In the genomic region with DNA sequence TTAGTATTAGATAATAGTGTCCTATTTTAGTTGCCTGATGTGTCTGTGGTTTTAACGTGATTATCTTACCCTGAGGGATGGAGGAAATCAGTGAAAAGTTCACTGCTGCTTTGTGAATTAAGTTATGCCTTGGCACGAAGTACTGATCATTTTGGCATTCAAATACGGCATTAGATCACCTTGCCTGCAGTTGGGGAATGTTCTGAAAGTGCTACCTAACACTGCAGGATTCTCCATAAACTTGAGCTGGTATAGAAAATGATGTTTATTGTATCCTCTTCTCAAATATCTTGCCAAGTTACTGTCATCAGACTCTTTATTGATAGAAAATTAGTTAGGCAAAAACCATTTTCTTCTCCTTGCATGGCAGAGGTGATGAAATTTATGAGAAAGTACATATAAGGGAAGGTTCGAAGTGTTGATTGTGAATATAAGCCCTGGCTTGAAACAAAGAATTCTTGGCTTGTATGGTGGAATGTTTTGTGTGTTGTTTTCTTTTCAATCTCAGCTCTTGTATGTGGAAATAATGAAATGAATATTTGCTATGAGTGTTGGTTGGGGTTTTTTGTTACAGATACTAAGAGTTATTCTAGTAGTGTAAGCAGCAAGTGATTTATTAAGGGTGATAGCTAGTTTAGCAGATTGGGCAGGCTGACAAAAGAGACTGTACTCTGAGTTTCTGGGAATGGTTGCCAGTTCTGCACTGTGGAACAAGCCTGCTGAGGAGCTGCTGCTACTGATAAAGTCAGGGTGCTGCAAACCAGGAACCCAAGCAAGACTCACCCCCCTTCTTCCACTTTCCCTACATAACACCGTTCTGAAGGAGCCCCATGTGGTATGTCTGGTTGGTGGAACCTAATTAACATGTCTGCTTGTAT, we compare ENCODE assay signal across 10 cellular contexts. TPM values are rescaled to one million over a fixed set of nuclear protein-coding genes. Genes with fewer than 3 reads are reported as not detected.
DNase-seq lines count a peak whose midpoint lies in the region; ATAC-seq and TF ChIP-seq lines count a peak whose summit lies in the region.
"Had no signal": no experiment of that assay in that cellular context is flagged by ENCODE, and none has a peak within 500 bp of the region (broad histone marks: within the 10 kb centered on the region; RNA-seq: fewer than 3 reads in every experiment).

No MANE protein-coding gene starts in this region.

- peak overlapping the region; percentile 18 for H3K4me3 Mint-ChIP-seq in osteocyte (ENCODE audit: unreplicated experiment)
- H3K4me3 Mint-ChIP-seq: activated naive CD8-positive, alpha-beta T cell had no signal

- H3K27ac Mint-ChIP-seq in osteocyte (ENCODE audit: unreplicated experiment): peak overlapping the region; percentile 79
- H3K27ac Mint-ChIP-seq: activated naive CD8-positive, alpha-beta T cell had no signal

- H3K4me1 ChIP-seq in esophagus (ENCODE audit: control insufficient read depth in 2 of 2, insufficient read depth in 2 of 2, low read length in 1 of 2): peaks cover 0 to 3% of the 10 kb centered on the region in 2 donors

- ATAC-seq in GM21717 (IDR thresholded peaks at IDR 0.05; ENCODE audit: unreplicated experiment): no peak
- ATAC-seq in HG03469 (IDR thresholded peaks at IDR 0.05; ENCODE audit: unreplicated experiment): no peak
- ATAC-seq in HG03025 (IDR thresholded peaks at IDR 0.05; ENCODE audit: low FRiP score, unreplicated experiment): no peak

- no peak for TF ChIP-seq CTCF in osteocyte (IDR thresholded peaks at IDR 0.05)

- no peaks in the 10 kb centered on the region for H3K9me3 Mint-ChIP-seq in osteocyte (ENCODE audit: unreplicated experiment)

- H3K27me3 Mint-ChIP-seq in osteocyte (ENCODE audit: unreplicated experiment): no peaks in the 10 kb centered on the region
- H3K27me3 Mint-ChIP-seq: activated naive CD8-positive, alpha-beta T cell had no signal

- H3K4me3 ChIP-seq in esophagus (ENCODE audit: low read depth in 1 of 2, low read length in 2 of 2): no peak overlapping the region

- H3K36me3 ChIP-seq in esophagus (ENCODE audit: control insufficient read depth in 2 of 2, insufficient read depth in 2 of 2, low read length in 1 of 2): no peaks in the 10 kb centered on the region

- whole genome bisulfite sequencing in esophagus, 2 donors: 15 to 18% methylated on average over 5 of the region's 5 CpGs

- no peaks in the 10 kb centered on the region for H3K9me3 ChIP-seq in esophagus (ENCODE audit: control insufficient read depth in 2 of 2, insufficient read depth in 1 of 2, low read depth in 1 of 2, low read length in 1 of 2)

- H3K4me1 Mint-ChIP-seq in osteocyte (ENCODE audit: unreplicated experiment): peaks cover 25% of the 10 kb centered on the region

- peaks cover 4% of the 10 kb centered on the region for H3K36me3 Mint-ChIP-seq in osteocyte (ENCODE audit: unreplicated experiment)

- no peaks in the 10 kb centered on the region for H3K27me3 ChIP-seq in esophagus (ENCODE audit: control insufficient read depth in 1 of 2, insufficient read depth in 2 of 2, low read length in 2 of 2)

- DNase-seq in G401 (ENCODE audit: low spot score) (peak; percentile 83), HUDEP-2 (lab: John Stamatoyannopoulos, UW; ENCODE audit: unreplicated experiment in 76 of 76) (peak in 66 of 76 experiments; percentile 2 to 81 (median 48)), osteocyte (ENCODE audit: extremely low spot score, unreplicated experiment) (no peak), NCI-H1092 treated with DMSO at 0.1 percent for 48 hours (lab: John Stamatoyannopoulos, UW) (no peak)
- DNase-seq: retina had no signal

- H3K27ac ChIP-seq in esophagus (ENCODE audit: low read depth in 2 of 2, low read length in 1 of 2): peak overlapping the region; percentile 36 to 41

- in situ Hi-C loops in G401 (cut with HindIII; ENCODE audit: low sequenced_read_pairs): no loop called here

RNA-seq across cellular contexts. Expression of gene SIPA1L1, which starts 35.3 kb away (rescaled TPM):
- total RNA-seq in G401 (2014; rRNA removed; shearing (Covaris generic)): 9.9 and 16.3 TPM in 2 replicates
- 10 to 100 TPM; 17.7 to 21.4 TPM for polyA plus RNA-seq in esophagus
- 65.0 and 67.4 TPM in 2 replicates for total RNA-seq in osteocyte

Comparison
In these comparisons a context has a peak if more than half of its experiments do, and no peak if none do; other contexts are left out.
1. DNase-seq: peak in G401 (single experiment) and HUDEP-2 (66 of 76); none in osteocyte (single experiment) and NCI-H1092 treated with DMSO at 0.1 percent for 48 hours (single experiment).